1 cellular context compared by ENCODE assay signal in genomic region chr15:43042885-43043284, GRCh38.
TF ChIP-seq lines count a peak whose summit lies in the region.

No MANE protein-coding gene starts in this region.

TF ChIP-seq in GM12878, 131 proteins besides CTCF, POLR2A, EP300 and RAD21 (continued from another document):
- TF ChIP-seq USF2 (IDR thresholded peaks at IDR 0.05; ENCODE audit: borderline replicate concordance, low read depth, low read length) (no peak), NR2C1 (IDR thresholded peaks at IDR 0.05) (no peak), CBX3 (IDR thresholded peaks at IDR 0.05; ENCODE audit: borderline replicate concordance, low read depth) (no peak)
- TF ChIP-seq, protein P1, sequence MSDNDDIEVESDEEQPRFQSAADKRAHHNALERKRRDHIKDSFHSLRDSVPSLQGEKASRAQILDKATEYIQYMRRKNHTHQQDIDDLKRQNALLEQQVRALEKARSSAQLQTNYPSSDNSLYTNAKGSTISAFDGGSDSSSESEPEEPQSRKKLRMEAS (IDR thresholded peaks at IDR 0.05; ENCODE audit: low read depth, low read length), result no peak
- TF ChIP-seq, protein P2, sequence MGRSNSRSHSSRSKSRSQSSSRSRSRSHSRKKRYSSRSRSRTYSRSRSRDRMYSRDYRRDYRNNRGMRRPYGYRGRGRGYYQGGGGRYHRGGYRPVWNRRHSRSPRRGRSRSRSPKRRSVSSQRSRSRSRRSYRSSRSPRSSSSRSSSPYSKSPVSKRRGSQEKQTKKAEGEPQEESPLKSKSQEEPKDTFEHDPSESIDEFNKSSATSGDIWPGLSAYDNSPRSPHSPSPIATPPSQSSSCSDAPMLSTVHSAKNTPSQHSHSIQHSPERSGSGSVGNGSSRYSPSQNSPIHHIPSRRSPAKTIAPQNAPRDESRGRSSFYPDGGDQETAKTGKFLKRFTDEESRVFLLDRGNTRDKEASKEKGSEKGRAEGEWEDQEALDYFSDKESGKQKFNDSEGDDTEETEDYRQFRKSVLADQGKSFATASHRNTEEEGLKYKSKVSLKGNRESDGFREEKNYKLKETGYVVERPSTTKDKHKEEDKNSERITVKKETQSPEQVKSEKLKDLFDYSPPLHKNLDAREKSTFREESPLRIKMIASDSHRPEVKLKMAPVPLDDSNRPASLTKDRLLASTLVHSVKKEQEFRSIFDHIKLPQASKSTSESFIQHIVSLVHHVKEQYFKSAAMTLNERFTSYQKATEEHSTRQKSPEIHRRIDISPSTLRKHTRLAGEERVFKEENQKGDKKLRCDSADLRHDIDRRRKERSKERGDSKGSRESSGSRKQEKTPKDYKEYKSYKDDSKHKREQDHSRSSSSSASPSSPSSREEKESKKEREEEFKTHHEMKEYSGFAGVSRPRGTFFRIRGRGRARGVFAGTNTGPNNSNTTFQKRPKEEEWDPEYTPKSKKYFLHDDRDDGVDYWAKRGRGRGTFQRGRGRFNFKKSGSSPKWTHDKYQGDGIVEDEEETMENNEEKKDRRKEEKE (IDR thresholded peaks at IDR 0.05), result no peak
- TF ChIP-seq, protein P3, sequence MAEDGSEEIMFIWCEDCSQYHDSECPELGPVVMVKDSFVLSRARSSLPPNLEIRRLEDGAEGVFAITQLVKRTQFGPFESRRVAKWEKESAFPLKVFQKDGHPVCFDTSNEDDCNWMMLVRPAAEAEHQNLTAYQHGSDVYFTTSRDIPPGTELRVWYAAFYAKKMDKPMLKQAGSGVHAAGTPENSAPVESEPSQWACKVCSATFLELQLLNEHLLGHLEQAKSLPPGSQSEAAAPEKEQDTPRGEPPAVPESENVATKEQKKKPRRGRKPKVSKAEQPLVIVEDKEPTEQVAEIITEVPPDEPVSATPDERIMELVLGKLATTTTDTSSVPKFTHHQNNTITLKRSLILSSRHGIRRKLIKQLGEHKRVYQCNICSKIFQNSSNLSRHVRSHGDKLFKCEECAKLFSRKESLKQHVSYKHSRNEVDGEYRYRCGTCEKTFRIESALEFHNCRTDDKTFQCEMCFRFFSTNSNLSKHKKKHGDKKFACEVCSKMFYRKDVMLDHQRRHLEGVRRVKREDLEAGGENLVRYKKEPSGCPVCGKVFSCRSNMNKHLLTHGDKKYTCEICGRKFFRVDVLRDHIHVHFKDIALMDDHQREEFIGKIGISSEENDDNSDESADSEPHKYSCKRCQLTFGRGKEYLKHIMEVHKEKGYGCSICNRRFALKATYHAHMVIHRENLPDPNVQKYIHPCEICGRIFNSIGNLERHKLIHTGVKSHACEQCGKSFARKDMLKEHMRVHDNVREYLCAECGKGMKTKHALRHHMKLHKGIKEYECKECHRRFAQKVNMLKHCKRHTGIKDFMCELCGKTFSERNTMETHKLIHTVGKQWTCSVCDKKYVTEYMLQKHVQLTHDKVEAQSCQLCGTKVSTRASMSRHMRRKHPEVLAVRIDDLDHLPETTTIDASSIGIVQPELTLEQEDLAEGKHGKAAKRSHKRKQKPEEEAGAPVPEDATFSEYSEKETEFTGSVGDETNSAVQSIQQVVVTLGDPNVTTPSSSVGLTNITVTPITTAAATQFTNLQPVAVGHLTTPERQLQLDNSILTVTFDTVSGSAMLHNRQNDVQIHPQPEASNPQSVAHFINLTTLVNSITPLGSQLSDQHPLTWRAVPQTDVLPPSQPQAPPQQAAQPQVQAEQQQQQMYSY (CRISPR knock-in tag; IDR thresholded peaks at IDR 0.05), result no peak
- TF ChIP-seq, protein P4, sequence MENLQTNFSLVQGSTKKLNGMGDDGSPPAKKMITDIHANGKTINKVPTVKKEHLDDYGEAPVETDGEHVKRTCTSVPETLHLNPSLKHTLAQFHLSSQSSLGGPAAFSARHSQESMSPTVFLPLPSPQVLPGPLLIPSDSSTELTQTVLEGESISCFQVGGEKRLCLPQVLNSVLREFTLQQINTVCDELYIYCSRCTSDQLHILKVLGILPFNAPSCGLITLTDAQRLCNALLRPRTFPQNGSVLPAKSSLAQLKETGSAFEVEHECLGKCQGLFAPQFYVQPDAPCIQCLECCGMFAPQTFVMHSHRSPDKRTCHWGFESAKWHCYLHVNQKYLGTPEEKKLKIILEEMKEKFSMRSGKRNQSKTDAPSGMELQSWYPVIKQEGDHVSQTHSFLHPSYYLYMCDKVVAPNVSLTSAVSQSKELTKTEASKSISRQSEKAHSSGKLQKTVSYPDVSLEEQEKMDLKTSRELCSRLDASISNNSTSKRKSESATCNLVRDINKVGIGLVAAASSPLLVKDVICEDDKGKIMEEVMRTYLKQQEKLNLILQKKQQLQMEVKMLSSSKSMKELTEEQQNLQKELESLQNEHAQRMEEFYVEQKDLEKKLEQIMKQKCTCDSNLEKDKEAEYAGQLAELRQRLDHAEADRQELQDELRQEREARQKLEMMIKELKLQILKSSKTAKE (IDR thresholded peaks at IDR 0.05; ENCODE audit: low read depth, poor library complexity, severe bottlenecking), result no peak
